12 cellular contexts compared by ENCODE assay signal in genomic region chr9:89505795-89506385, GRCh38. TPM values are rescaled to one million over a fixed set of nuclear protein-coding genes. Genes with fewer than 3 reads are reported as not detected.
DNase-seq lines count a peak whose midpoint lies in the region; ATAC-seq and TF ChIP-seq lines count a peak whose summit lies in the region.
"Had no signal": no experiment of that assay in that cellular context is flagged by ENCODE, and none has a peak within 500 bp of the region (broad histone marks: within the 10 kb centered on the region; RNA-seq: fewer than 3 reads in every experiment).

No MANE protein-coding gene starts in this region.

- H4K20me1 ChIP-seq in neural progenitor cell (ENCODE audit: low read depth) = no peaks in the 10 kb centered on the region

- H3K4me1 ChIP-seq in neural progenitor cell = peaks cover 14% of the 10 kb centered on the region
- H3K4me1 ChIP-seq: HAP-1 had no signal

- H3K27ac Mint-ChIP-seq in brain (peak overlapping the region in 4 of 5 experiments; percentile 12 to 82 (median 34)), neural progenitor cell (peak overlapping the region; percentile 22)
- H3K27ac Mint-ChIP-seq: mesothelial cell of epicardium had no signal

- ATAC-seq in HG02763 (IDR thresholded peaks at IDR 0.05; ENCODE audit: unreplicated experiment) (no peak), HG03521 (IDR thresholded peaks at IDR 0.05; ENCODE audit: unreplicated experiment) (no peak)

- H3K4me3 Mint-ChIP-seq in brain (peak overlapping the region in 3 of 5 experiments; percentile 12 to 44 (median 14)), neural progenitor cell (no peak overlapping the region)
- H3K4me3 Mint-ChIP-seq: mesothelial cell of epicardium had no signal

- no peak overlapping the region for H3K27ac ChIP-seq in neural progenitor cell

- no peaks in the 10 kb centered on the region for H3K36me3 Mint-ChIP-seq in brain
- H3K36me3 Mint-ChIP-seq in neural progenitor cell = no peaks in the 10 kb centered on the region
- H3K36me3 Mint-ChIP-seq: mesothelial cell of epicardium had no signal

- DNase-seq in DMS79 (lab: John Stamatoyannopoulos, UW) (peak; percentile 45), NCI-H1105 (lab: John Stamatoyannopoulos, UW) (peak; percentile 5), neural progenitor cell (ENCODE audit: low spot score) (peak; percentile 27), NOMO-1 (lab: John Stamatoyannopoulos, UW; ENCODE audit: unreplicated experiment in 2 of 2) (no peak), GF-D8 (lab: John Stamatoyannopoulos, UW) (no peak)
- DNase-seq: Calu3, NCI-H226 had no signal

- no peak overlapping the region for H2AFZ ChIP-seq in neural progenitor cell (replicated peaks)

- H3K4me3 ChIP-seq in neural progenitor cell = no peak overlapping the region
- H3K4me3 ChIP-seq: HAP-1 had no signal

- H3K9me3 ChIP-seq in neural progenitor cell (ENCODE audit: low read depth) = no peaks in the 10 kb centered on the region
- H3K9me3 ChIP-seq: HAP-1 had no signal

- no peaks in the 10 kb centered on the region for H3F3A ChIP-seq in neural progenitor cell (ENCODE audit: low read depth)

- TF ChIP-seq CTCF in brain (conservative IDR thresholded peaks at IDR 0.05) (no peak), neural progenitor cell (IDR thresholded peaks at IDR 0.05) (no peak)

- H3K9ac ChIP-seq in neural progenitor cell = no peak overlapping the region

- H3K27me3 Mint-ChIP-seq in brain (peaks cover 19% of the 10 kb centered on the region), neural progenitor cell (ENCODE audit: insufficient read depth, low read depth) (no peaks in the 10 kb centered on the region)

- peaks cover 0 to 6% (median 0%) of the 10 kb centered on the region in 5 experiments for H3K9me3 Mint-ChIP-seq in brain
- H3K9me3 Mint-ChIP-seq in neural progenitor cell = no peaks in the 10 kb centered on the region
- H3K9me3 Mint-ChIP-seq: mesothelial cell of epicardium had no signal

- H3K27me3 ChIP-seq in neural progenitor cell = no peaks in the 10 kb centered on the region

- H3K4me1 Mint-ChIP-seq in brain (peaks cover 15% of the 10 kb centered on the region), neural progenitor cell (peaks cover 15% of the 10 kb centered on the region)
- H3K4me1 Mint-ChIP-seq: mesothelial cell of epicardium had no signal

- no peaks in the 10 kb centered on the region for H3K36me3 ChIP-seq in neural progenitor cell
- H3K36me3 ChIP-seq: HAP-1 had no signal

- no peaks in the 10 kb centered on the region for H3K79me2 ChIP-seq in neural progenitor cell (ENCODE audit: low read depth)

- H3K4me2 ChIP-seq in neural progenitor cell = no peak overlapping the region

RNA-seq across cellular contexts. Expression of gene SEMA4D, which starts 8.0 kb away (rescaled TPM):
- polyA plus RNA-seq in brain (ENCODE audit: insufficient read depth, low read depth, low replicate concordance) = 91.5 TPM
- total RNA-seq in neural progenitor cell (ENCODE audit: low replicate concordance) = 19.1 and 24.9 TPM in 2 replicates

Comparison
In these comparisons a context has a peak if more than half of its experiments do, and no peak if none do; other contexts are left out.
1. DNase-seq: peak in DMS79 (single experiment), NCI-H1105 (single experiment) and neural progenitor cell (single experiment); none in NOMO-1 (0 of 2) and GF-D8 (single experiment).